10 cellular contexts compared by ENCODE assay signal in genomic region chr4:118032691-118033090, GRCh38. TPM values are rescaled to one million over a fixed set of nuclear protein-coding genes. Genes with fewer than 3 reads are reported as not detected.
DNase-seq lines count a peak whose midpoint lies in the region; ATAC-seq and TF ChIP-seq lines count a peak whose summit lies in the region.
"Had no signal": no experiment of that assay in that cellular context is flagged by ENCODE, and none has a peak within 500 bp of the region (broad histone marks: within the 10 kb centered on the region; RNA-seq: fewer than 3 reads in every experiment).

No MANE protein-coding gene starts in this region.

- no peaks in the 10 kb centered on the region for H3K9me3 ChIP-seq in CD8-positive, alpha-beta T cell (ENCODE audit: low read length)
- no peaks in the 10 kb centered on the region for H3K9me3 ChIP-seq in transverse colon

- H3K9me3 Mint-ChIP-seq in CD8-positive, alpha-beta T cell, result no peaks in the 10 kb centered on the region
- no peaks in the 10 kb centered on the region for H3K9me3 Mint-ChIP-seq in activated T-helper 1 cell treated with anti-CD3 and anti-CD28 coated beads, Interleukin-12 subunit alpha, Interleukin-12 subunit beta, Interleukin-2, Interleukin-4 antibody, amounts not matched to agents 30 ng/mL and 10 ng/mL and 1 ng/mL, durations not matched to agents 14 hours and 24 hours and 36 hours

- intact Hi-C loops in CD8-positive, alpha-beta T cell (cut with DNase I, micrococcal nuclease), result no loop called here
- intact Hi-C loops in activated T-helper 1 cell treated with anti-CD3 and anti-CD28 coated beads, Interleukin-12 subunit alpha, Interleukin-12 subunit beta, Interleukin-2, Interleukin-4 antibody, amounts not matched to agents 30 ng/mL and 10 ng/mL and 1 ng/mL, durations not matched to agents 14 hours and 24 hours and 36 hours (cut with micrococcal nuclease), result no loop called here
- intact Hi-C loops in transverse colon (cut with DNase I; ENCODE audit: low total_unique reads), result no loop called here

- no peak for ATAC-seq in CD8-positive, alpha-beta T cell
- ATAC-seq in HG02870 (IDR thresholded peaks at IDR 0.05; ENCODE audit: unreplicated experiment), result no peak

- H3K4me3 ChIP-seq in CD8-positive, alpha-beta T cell (ENCODE audit: low read depth, low read length), result no peak overlapping the region
- H3K4me3 ChIP-seq in transverse colon, result peak overlapping the region in 1 of 4 donors; percentile 54

- CTCF ChIA-PET in CD8-positive, alpha-beta T cell (lab: Charles Lee), result no interaction called here

- H3K36me3 ChIP-seq in CD8-positive, alpha-beta T cell (ENCODE audit: insufficient read depth, low read length), result no peaks in the 10 kb centered on the region
- no peaks in the 10 kb centered on the region for H3K36me3 ChIP-seq in transverse colon

- H3K36me3 Mint-ChIP-seq in CD8-positive, alpha-beta T cell, result no peaks in the 10 kb centered on the region
- peaks cover 3% of the 10 kb centered on the region for H3K36me3 Mint-ChIP-seq in activated T-helper 1 cell treated with anti-CD3 and anti-CD28 coated beads, Interleukin-12 subunit alpha, Interleukin-12 subunit beta, Interleukin-2, Interleukin-4 antibody, amounts not matched to agents 30 ng/mL and 10 ng/mL and 1 ng/mL, durations not matched to agents 14 hours and 24 hours and 36 hours (ENCODE audit: low read depth)

- H3K27me3 Mint-ChIP-seq in CD8-positive, alpha-beta T cell (ENCODE audit: low read depth), result peaks cover 27% of the 10 kb centered on the region
- peaks cover 47% of the 10 kb centered on the region for H3K27me3 Mint-ChIP-seq in activated T-helper 1 cell treated with anti-CD3 and anti-CD28 coated beads, Interleukin-12 subunit alpha, Interleukin-12 subunit beta, Interleukin-2, Interleukin-4 antibody, amounts not matched to agents 30 ng/mL and 10 ng/mL and 1 ng/mL, durations not matched to agents 14 hours and 24 hours and 36 hours (ENCODE audit: insufficient read depth)

- H3K27me3 ChIP-seq in CD8-positive, alpha-beta T cell (ENCODE audit: insufficient read depth, low read length), result peaks cover 3% of the 10 kb centered on the region
- H3K27me3 ChIP-seq in transverse colon, result peaks cover 45% of the 10 kb centered on the region

- 60 to 86% methylated on average over 1 to 2 of the region's 2 CpGs for WGBS in transverse colon (ENCODE audit: low coverage in 1 of 2), 2 donors

- H3K4me1 ChIP-seq in CD8-positive, alpha-beta T cell (ENCODE audit: insufficient read depth, low read length), result no peaks in the 10 kb centered on the region
- H3K4me1 ChIP-seq in transverse colon, result peaks cover 0 to 13% (median 3%) of the 10 kb centered on the region in 4 donors

- in situ Hi-C loops in transverse colon (cut with MboI; ENCODE audit: low pct_ligation_motif_present in 1 of 4, low pct_unique_long_range_greater_than_20kb in 1 of 4, low sequenced_read_pairs in 3 of 4), result no loop called here

- no peak for TF ChIP-seq POLR2A in transverse colon (IDR thresholded peaks at IDR 0.05)

- no peak for DNase-seq in CD8-positive, alpha-beta T cell
- DNase-seq in HPDE6-E6E7 (ENCODE audit: extremely low spot score) (peak; percentile 9), left kidney (ENCODE audit: low read depth, low spot score) (peak; percentile 12), NCI-H1694 (lab: John Stamatoyannopoulos, UW) (no peak), transverse colon (no peak)
- DNase-seq in activated T-helper 1 cell treated with anti-CD3 and anti-CD28 coated beads, Interleukin-12 subunit alpha, Interleukin-12 subunit beta, Interleukin-2, Interleukin-4 antibody, amounts not matched to agents 30 ng/mL and 10 ng/mL and 1 ng/mL, durations not matched to agents 14 hours and 24 hours and 36 hours (ENCODE audit: low spot score), result no peak
- DNase-seq in activated naive CD4-positive, alpha-beta T cell treated with Interleukin-2 at 50 U/mL for 16 hours, result no peak
- DNase-seq: NCI-H187 treated with DMSO at 0.1 percent for 48 hours had no signal

- TF ChIP-seq EP300 in transverse colon (IDR thresholded peaks at IDR 0.05; ENCODE audit: low read depth), result no peak

- peak overlapping the region; percentile 35 for H3K4me3 Mint-ChIP-seq in CD8-positive, alpha-beta T cell
- peak overlapping the region; percentile 37 for H3K4me3 Mint-ChIP-seq in activated T-helper 1 cell treated with anti-CD3 and anti-CD28 coated beads, Interleukin-12 subunit alpha, Interleukin-12 subunit beta, Interleukin-2, Interleukin-4 antibody, amounts not matched to agents 30 ng/mL and 10 ng/mL and 1 ng/mL, durations not matched to agents 14 hours and 24 hours and 36 hours

- H3K27ac Mint-ChIP-seq in CD8-positive, alpha-beta T cell, result no peak overlapping the region
- no peak overlapping the region for H3K27ac Mint-ChIP-seq in activated T-helper 1 cell treated with anti-CD3 and anti-CD28 coated beads, Interleukin-12 subunit alpha, Interleukin-12 subunit beta, Interleukin-2, Interleukin-4 antibody, amounts not matched to agents 30 ng/mL and 10 ng/mL and 1 ng/mL, durations not matched to agents 14 hours and 24 hours and 36 hours

- H3K4me1 Mint-ChIP-seq in CD8-positive, alpha-beta T cell (ENCODE audit: low read depth), result peaks cover 10% of the 10 kb centered on the region
- H3K4me1 Mint-ChIP-seq in activated T-helper 1 cell treated with anti-CD3 and anti-CD28 coated beads, Interleukin-12 subunit alpha, Interleukin-12 subunit beta, Interleukin-2, Interleukin-4 antibody, amounts not matched to agents 30 ng/mL and 10 ng/mL and 1 ng/mL, durations not matched to agents 14 hours and 24 hours and 36 hours (ENCODE audit: low read depth), result peaks cover 5% of the 10 kb centered on the region

- no peak overlapping the region for H3K27ac ChIP-seq in CD8-positive, alpha-beta T cell (ENCODE audit: low read depth, low read length)
- peak overlapping the region in 1 of 4 donors; percentile 72 for H3K27ac ChIP-seq in transverse colon

- no peak for TF ChIP-seq CTCF in CD8-positive, alpha-beta T cell (IDR thresholded peaks at IDR 0.05)
- no peak for TF ChIP-seq CTCF in transverse colon (IDR thresholded peaks at IDR 0.05)

- POLR2A ChIA-PET in CD8-positive, alpha-beta T cell (lab: Charles Lee), result interaction anchor here (0.7 kb wide), 1 partner anchor 14 kb away, joined by 3 read pairs; no protein-coding TSS in a partner anchor

RNA-seq across cellular contexts. Expression of gene NDST3, which starts 1.6 kb away (rescaled TPM):
- not detected for total RNA-seq in CD8-positive, alpha-beta T cell
- total RNA-seq in activated T-helper 1 cell treated with anti-CD3 and anti-CD28 coated beads, Interleukin-12 subunit alpha, Interleukin-12 subunit beta, Interleukin-2, Interleukin-4 antibody, amounts not matched to agents 30 ng/mL and 10 ng/mL and 1 ng/mL, durations not matched to agents 14 hours and 24 hours and 36 hours, result not detected in 2 replicates
- 1 to 10 TPM in 1 of 4 donors, under 1 TPM in 1, not detected in 2; 0.14 to 1.5 TPM for total RNA-seq in transverse colon
- total RNA-seq: pulmonary artery endothelial cell had no signal

Comparison
In these comparisons a context has a peak if more than half of its experiments do, and no peak if none do; other contexts are left out.
1. DNase-seq: peak in HPDE6-E6E7 (single experiment) and left kidney (single experiment); none in CD8-positive, alpha-beta T cell (0 of 7), activated T-helper 1 cell treated with anti-CD3 and anti-CD28 coated beads, Interleukin-12 subunit alpha, Interleukin-12 subunit beta, Interleukin-2, Interleukin-4 antibody, amounts not matched to agents 30 ng/mL and 10 ng/mL and 1 ng/mL, durations not matched to agents 14 hours and 24 hours and 36 hours (single experiment), NCI-H1694 (single experiment), transverse colon (single experiment) and activated naive CD4-positive, alpha-beta T cell treated with Interleukin-2 at 50 U/mL for 16 hours (single experiment).